1 cellular context compared by ENCODE assay signal in the genomic region with DNA sequence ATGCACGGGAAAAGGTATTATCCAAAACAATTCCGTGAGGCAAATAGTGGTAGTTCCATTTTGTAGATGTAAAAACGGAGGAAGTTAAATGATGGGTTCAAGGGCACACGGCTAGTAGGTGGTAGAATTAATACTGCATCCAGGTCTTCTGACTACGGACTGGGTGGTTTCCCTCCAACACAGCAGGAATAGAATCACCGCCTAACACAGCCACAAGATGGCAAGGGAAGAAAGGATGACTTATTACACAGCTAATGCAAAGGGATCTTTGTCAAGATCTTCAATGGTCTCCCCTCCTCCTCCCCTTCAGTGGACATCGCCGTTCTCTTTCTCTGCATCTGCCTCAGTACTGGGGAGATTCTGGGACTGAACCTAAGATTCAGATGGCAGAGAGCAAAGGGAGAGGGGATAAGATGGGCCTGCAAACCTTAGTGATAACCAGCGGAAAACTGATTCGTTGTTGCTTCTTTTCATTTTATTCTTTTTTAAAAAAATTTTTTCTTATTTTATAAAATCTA.
TF ChIP-seq lines count a peak whose summit lies in the region.

No MANE protein-coding gene starts in this region.

TF ChIP-seq in SK-N-SH, 30 proteins besides CTCF, POLR2A, EP300 and RAD21 (continued from another document):
- TF ChIP-seq FOXJ3 (CRISPR knock-in tag; IDR thresholded peaks at IDR 0.05) (no peak), TCF12 (IDR thresholded peaks at IDR 0.05) (no peak), SIN3A (IDR thresholded peaks at IDR 0.05; ENCODE audit: borderline replicate concordance, low read depth, low read length) (no peak), EZH2phosphoT487 (IDR thresholded peaks at IDR 0.05; ENCODE audit: borderline replicate concordance, low read depth) (no peak), MXI1 (IDR thresholded peaks at IDR 0.05; ENCODE audit: low read depth, low read length) (no peak), SMC3 (IDR thresholded peaks at IDR 0.05; ENCODE audit: low read depth, low read length) (no peak), TAF1 (IDR thresholded peaks at IDR 0.05; ENCODE audit: borderline replicate concordance, low read depth, low read length) (no peak), FOSL2 (IDR thresholded peaks at IDR 0.05; ENCODE audit: borderline replicate concordance, low read depth) (no peak), TEAD4 (IDR thresholded peaks at IDR 0.05; ENCODE audit: borderline replicate concordance, insufficient read depth) (no peak)
- TF ChIP-seq, protein P1, sequence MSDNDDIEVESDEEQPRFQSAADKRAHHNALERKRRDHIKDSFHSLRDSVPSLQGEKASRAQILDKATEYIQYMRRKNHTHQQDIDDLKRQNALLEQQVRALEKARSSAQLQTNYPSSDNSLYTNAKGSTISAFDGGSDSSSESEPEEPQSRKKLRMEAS (IDR thresholded peaks at IDR 0.05; ENCODE audit: low read depth), result no peak
- TF ChIP-seq, protein P2, sequence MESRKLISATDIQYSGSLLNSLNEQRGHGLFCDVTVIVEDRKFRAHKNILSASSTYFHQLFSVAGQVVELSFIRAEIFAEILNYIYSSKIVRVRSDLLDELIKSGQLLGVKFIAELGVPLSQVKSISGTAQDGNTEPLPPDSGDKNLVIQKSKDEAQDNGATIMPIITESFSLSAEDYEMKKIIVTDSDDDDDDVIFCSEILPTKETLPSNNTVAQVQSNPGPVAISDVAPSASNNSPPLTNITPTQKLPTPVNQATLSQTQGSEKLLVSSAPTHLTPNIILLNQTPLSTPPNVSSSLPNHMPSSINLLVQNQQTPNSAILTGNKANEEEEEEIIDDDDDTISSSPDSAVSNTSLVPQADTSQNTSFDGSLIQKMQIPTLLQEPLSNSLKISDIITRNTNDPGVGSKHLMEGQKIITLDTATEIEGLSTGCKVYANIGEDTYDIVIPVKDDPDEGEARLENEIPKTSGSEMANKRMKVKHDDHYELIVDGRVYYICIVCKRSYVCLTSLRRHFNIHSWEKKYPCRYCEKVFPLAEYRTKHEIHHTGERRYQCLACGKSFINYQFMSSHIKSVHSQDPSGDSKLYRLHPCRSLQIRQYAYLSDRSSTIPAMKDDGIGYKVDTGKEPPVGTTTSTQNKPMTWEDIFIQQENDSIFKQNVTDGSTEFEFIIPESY (IDR thresholded peaks at IDR 0.05; ENCODE audit: borderline replicate concordance, low read depth), result no peak
- TF ChIP-seq, protein P3, sequence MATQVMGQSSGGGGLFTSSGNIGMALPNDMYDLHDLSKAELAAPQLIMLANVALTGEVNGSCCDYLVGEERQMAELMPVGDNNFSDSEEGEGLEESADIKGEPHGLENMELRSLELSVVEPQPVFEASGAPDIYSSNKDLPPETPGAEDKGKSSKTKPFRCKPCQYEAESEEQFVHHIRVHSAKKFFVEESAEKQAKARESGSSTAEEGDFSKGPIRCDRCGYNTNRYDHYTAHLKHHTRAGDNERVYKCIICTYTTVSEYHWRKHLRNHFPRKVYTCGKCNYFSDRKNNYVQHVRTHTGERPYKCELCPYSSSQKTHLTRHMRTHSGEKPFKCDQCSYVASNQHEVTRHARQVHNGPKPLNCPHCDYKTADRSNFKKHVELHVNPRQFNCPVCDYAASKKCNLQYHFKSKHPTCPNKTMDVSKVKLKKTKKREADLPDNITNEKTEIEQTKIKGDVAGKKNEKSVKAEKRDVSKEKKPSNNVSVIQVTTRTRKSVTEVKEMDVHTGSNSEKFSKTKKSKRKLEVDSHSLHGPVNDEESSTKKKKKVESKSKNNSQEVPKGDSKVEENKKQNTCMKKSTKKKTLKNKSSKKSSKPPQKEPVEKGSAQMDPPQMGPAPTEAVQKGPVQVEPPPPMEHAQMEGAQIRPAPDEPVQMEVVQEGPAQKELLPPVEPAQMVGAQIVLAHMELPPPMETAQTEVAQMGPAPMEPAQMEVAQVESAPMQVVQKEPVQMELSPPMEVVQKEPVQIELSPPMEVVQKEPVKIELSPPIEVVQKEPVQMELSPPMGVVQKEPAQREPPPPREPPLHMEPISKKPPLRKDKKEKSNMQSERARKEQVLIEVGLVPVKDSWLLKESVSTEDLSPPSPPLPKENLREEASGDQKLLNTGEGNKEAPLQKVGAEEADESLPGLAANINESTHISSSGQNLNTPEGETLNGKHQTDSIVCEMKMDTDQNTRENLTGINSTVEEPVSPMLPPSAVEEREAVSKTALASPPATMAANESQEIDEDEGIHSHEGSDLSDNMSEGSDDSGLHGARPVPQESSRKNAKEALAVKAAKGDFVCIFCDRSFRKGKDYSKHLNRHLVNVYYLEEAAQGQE (IDR thresholded peaks at IDR 0.05; ENCODE audit: low read depth, low read length), result no peak
- TF ChIP-seq, protein P4, sequence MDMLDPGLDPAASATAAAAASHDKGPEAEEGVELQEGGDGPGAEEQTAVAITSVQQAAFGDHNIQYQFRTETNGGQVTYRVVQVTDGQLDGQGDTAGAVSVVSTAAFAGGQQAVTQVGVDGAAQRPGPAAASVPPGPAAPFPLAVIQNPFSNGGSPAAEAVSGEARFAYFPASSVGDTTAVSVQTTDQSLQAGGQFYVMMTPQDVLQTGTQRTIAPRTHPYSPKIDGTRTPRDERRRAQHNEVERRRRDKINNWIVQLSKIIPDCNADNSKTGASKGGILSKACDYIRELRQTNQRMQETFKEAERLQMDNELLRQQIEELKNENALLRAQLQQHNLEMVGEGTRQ (IDR thresholded peaks at IDR 0.05; ENCODE audit: borderline replicate concordance, low read depth, low read length), result no peak
TF ChIP-seq in SK-N-SH: peak in this region for 0.
